In the genomic region with DNA sequence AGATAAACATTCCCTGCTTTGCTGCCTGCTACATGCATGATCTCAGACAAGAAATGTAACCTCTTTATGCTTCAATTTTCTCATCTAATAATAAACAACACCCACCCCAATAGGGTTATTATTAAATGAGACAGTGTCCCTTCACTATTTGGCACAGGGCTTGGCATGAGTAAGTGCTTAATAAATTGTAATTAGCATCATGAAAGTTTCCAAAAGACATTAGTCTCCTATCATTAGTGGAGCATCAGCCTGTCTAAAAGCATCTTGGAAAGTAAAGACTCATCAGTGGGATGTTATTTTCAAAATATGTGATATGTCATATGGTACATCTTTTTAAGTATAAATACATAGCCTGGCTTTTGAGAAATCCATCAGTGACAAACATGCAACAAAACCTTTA, we compare ENCODE assay signal across 25 cellular contexts.
A peak's percentile ranks its signal among the peaks of the same experiment; 100 is the strongest.
DNase-seq lines count a peak whose midpoint lies in the region; FAIRE-seq and TF ChIP-seq lines count a peak whose summit lies in the region.
"Had no signal": no experiment of that assay in that cellular context is flagged by ENCODE, and none has a peak within 500 bp of the region (broad histone marks: within the 10 kb centered on the region; RNA-seq: fewer than 3 reads in every experiment).

No MANE protein-coding gene starts in this region.

- BruUV-seq in endothelial cell of umbilical vein (replicated peaks; lab: Mats Ljungman, UMichigan): no TSS peak

- H3K9me2 ChIP-seq in DOHH2 (replicated peaks; ENCODE audit: control insufficient read depth, low read length) (no peaks in the 10 kb centered on the region), Karpas-422 (replicated peaks; ENCODE audit: insufficient read depth, low read length) (no peaks in the 10 kb centered on the region), SK-N-SH (no peaks in the 10 kb centered on the region)

- peaks cover 29% of the 10 kb centered on the region for H3F3A ChIP-seq in DOHH2 (ENCODE audit: control insufficient read depth, insufficient read depth)
- no peaks in the 10 kb centered on the region for H3F3A ChIP-seq in SK-N-SH (replicated peaks; ENCODE audit: insufficient read depth)

- DNase-seq in Karpas-422 (no peak), SK-N-SH (peak; percentile 12), endothelial cell of umbilical vein (ENCODE audit: low read depth, low spot score) (no peak), NCI-H1092 treated with DMSO at 0.1 percent for 48 hours (lab: John Stamatoyannopoulos, UW) (no peak), uterus (no peak), DMS153 treated with DMSO at 0.1 percent for 48 hours (lab: John Stamatoyannopoulos, UW; ENCODE audit: unreplicated experiment) (no peak)
- DNase-seq: 8988T; ACHN; AML-193; BE2C; CD4-positive, alpha-beta T cell; CD8-positive, alpha-beta memory T cell; DMS 273 treated with DMSO at 0.1 percent for 48 hours; DMS53; DMS79 treated with DMSO at 0.1 percent for 48 hours; GM23248; H7; HCEC 1CT had no signal

- H3K9me3 ChIP-seq in DOHH2 (ENCODE audit: control insufficient read depth, insufficient read depth, low read length) (no peaks in the 10 kb centered on the region), Karpas-422 (ENCODE audit: low read length) (no peaks in the 10 kb centered on the region), SK-N-SH (peaks cover 4% of the 10 kb centered on the region; the same call in 1 of the 2 replicates), endothelial cell of umbilical vein (replicated peaks; ENCODE audit: control insufficient read depth, insufficient read depth, low read length) (no peaks in the 10 kb centered on the region), uterus (no peaks in the 10 kb centered on the region)
- H3K9me3 ChIP-seq: A549, BE2C had no signal

- TF ChIP-seq POLR2A in endothelial cell of umbilical vein (IDR thresholded peaks at IDR 0.05; ENCODE audit: low read depth, low read length): no peak
- no peak for TF ChIP-seq POLR2A in uterus (IDR thresholded peaks at IDR 0.05)

- H3K27ac ChIP-seq in DOHH2 (ENCODE audit: low read depth, low read length): peak overlapping the region; percentile 99
- H3K27ac ChIP-seq in Karpas-422 (ENCODE audit: low read length): peak overlapping the region; percentile 99
- H3K27ac ChIP-seq in SK-N-SH (ENCODE audit: low read depth in 2 of 2, low read length in 1 of 2): no peak overlapping the region; a peak in 1 of 4 replicates
- no peak overlapping the region for H3K27ac ChIP-seq in endothelial cell of umbilical vein (ENCODE audit: insufficient read depth, low read depth, low read length)
- no peak overlapping the region for H3K27ac ChIP-seq in uterus
- H3K27ac ChIP-seq: A549; BLaER1 treated with 17β-estradiol and CSF1 and Interleukin-3, amounts not matched to agents 10 nM and 100 nM; GM23248 had no signal

- H4K20me1 ChIP-seq in DOHH2 (ENCODE audit: control insufficient read depth, insufficient read depth, low read depth, low read length): no peaks in the 10 kb centered on the region
- H4K20me1 ChIP-seq in Karpas-422 (ENCODE audit: insufficient read depth, low read depth, low read length): no peaks in the 10 kb centered on the region
- H4K20me1 ChIP-seq in SK-N-SH (ENCODE audit: insufficient read depth): no peaks in the 10 kb centered on the region
- no peaks in the 10 kb centered on the region for H4K20me1 ChIP-seq in endothelial cell of umbilical vein (replicated peaks; ENCODE audit: control insufficient read depth, extremely low read depth, insufficient read depth, low read length)
- H4K20me1 ChIP-seq: BLaER1 treated with 17β-estradiol and CSF1 and Interleukin-3, amounts not matched to agents 10 nM and 100 nM had no signal

- POLR2A ChIA-PET in SK-N-SH (lab: Yijun Ruan, JAX): no interaction called here
- POLR2A ChIA-PET in endothelial cell of umbilical vein (lab: Charles Lee): no interaction called here

- peaks cover 16% of the 10 kb centered on the region; the same call in 1 of the 2 replicates for H3K36me3 ChIP-seq in DOHH2 (ENCODE audit: control insufficient read depth, low read length)
- H3K36me3 ChIP-seq in Karpas-422 (ENCODE audit: insufficient read depth, low read length): no peaks in the 10 kb centered on the region
- no peaks in the 10 kb centered on the region for H3K36me3 ChIP-seq in SK-N-SH (replicated peaks in 1 of 2; ENCODE audit: control insufficient read depth in 1 of 2, insufficient read depth in 2 of 2, low read length in 1 of 2)
- H3K36me3 ChIP-seq in endothelial cell of umbilical vein (ENCODE audit: control insufficient read depth in 2 of 2, extremely low read depth in 1 of 2, insufficient read depth in 2 of 2, low read length in 2 of 2): no peaks in the 10 kb centered on the region
- H3K36me3 ChIP-seq in uterus: no peaks in the 10 kb centered on the region
- H3K36me3 ChIP-seq: BE2C; BLaER1 treated with 17β-estradiol and CSF1 and Interleukin-3, amounts not matched to agents 10 nM and 100 nM had no signal

- H3K4me2 ChIP-seq in DOHH2 (ENCODE audit: low read length): peak overlapping the region; percentile 49; the same call in 1 of the 2 replicates
- peak overlapping the region; percentile 51 for H3K4me2 ChIP-seq in Karpas-422 (ENCODE audit: low read depth, low read length, poor library complexity, severe bottlenecking)
- no peak overlapping the region for H3K4me2 ChIP-seq in SK-N-SH
- H3K4me2 ChIP-seq in endothelial cell of umbilical vein (ENCODE audit: insufficient read depth, low read length): no peak overlapping the region
- H3K4me2 ChIP-seq: A549 had no signal

- dilution Hi-C loops in endothelial cell of umbilical vein (cut with MboI; ENCODE audit: extremely low pct_ligation_motif_present, low sequenced_read_pairs): no loop called here

- H3K4me3 ChIP-seq in DOHH2 (ENCODE audit: low read length) (no peak overlapping the region), Karpas-422 (ENCODE audit: low read length) (0 out of 2 replicates have a peak overlapping the region, but pooled peaks have one; percentile 20), SK-N-SH (ENCODE audit: low read depth in 2 of 2, low read length in 1 of 2) (no peak overlapping the region), endothelial cell of umbilical vein (replicated peaks in 1 of 3; ENCODE audit: insufficient read depth in 1 of 3, low read depth in 1 of 3, low read length in 3 of 3) (no peak overlapping the region), uterus (no peak overlapping the region)
- H3K4me3 ChIP-seq: A549; BLaER1 treated with 17β-estradiol and CSF1 and Interleukin-3, amounts not matched to agents 10 nM and 100 nM; GM23248 had no signal

- peak; percentile 28 for FAIRE-seq in endothelial cell of umbilical vein (lab: Jason Lieb, UNC)
- FAIRE-seq: A549, D721Med, GM12892, GM19239, H1 had no signal

- H3K79me2 ChIP-seq in DOHH2 (ENCODE audit: control insufficient read depth, low read length) (peaks cover 42% of the 10 kb centered on the region), Karpas-422 (ENCODE audit: low read length) (peaks cover 71% of the 10 kb centered on the region), SK-N-SH (ENCODE audit: insufficient read depth) (no peaks in the 10 kb centered on the region), endothelial cell of umbilical vein (ENCODE audit: control insufficient read depth, insufficient read depth, low read length) (no peaks in the 10 kb centered on the region)

- H3K4me1 ChIP-seq in DOHH2 (ENCODE audit: control insufficient read depth, low read length): peaks cover 93% of the 10 kb centered on the region
- peaks cover 87% of the 10 kb centered on the region for H3K4me1 ChIP-seq in Karpas-422 (ENCODE audit: low read length)
- peaks cover 0 to 4% of the 10 kb centered on the region in 2 experiments; a peak in 3 of 4 replicates for H3K4me1 ChIP-seq in SK-N-SH (ENCODE audit: control insufficient read depth in 1 of 2, insufficient read depth in 2 of 2, low read depth in 1 of 2, low read length in 1 of 2)
- no peaks in the 10 kb centered on the region for H3K4me1 ChIP-seq in endothelial cell of umbilical vein (ENCODE audit: control insufficient read depth, extremely low read depth, insufficient read depth, low read length)
- no peaks in the 10 kb centered on the region for H3K4me1 ChIP-seq in uterus
- H3K4me1 ChIP-seq: A549, BE2C had no signal

- peak in 1 of 2 experiments; percentile 18; a peak in 1 of 4 replicates for TF ChIP-seq EP300 in SK-N-SH (IDR thresholded peaks at IDR 0.05; ENCODE audit: borderline replicate concordance in 1 of 2, low read depth in 1 of 2, low read length in 1 of 2)

- no peaks in the 10 kb centered on the region for H3K9me1 ChIP-seq in endothelial cell of umbilical vein (replicated peaks; ENCODE audit: control insufficient read depth, extremely low read depth, insufficient read depth, low read length)

- TF ChIP-seq CTCF in DOHH2 (IDR thresholded peaks at IDR 0.05; ENCODE audit: low read depth, low read length, poor library complexity, severe bottlenecking): no peak
- no peak for TF ChIP-seq CTCF in SK-N-SH (IDR thresholded peaks at IDR 0.05)
- no peak for TF ChIP-seq CTCF in endothelial cell of umbilical vein (IDR thresholded peaks at IDR 0.05; ENCODE audit: extremely low read depth in 1 of 2, insufficient read depth in 1 of 2, low read depth in 1 of 2, low read length in 2 of 2)
- no peak for TF ChIP-seq CTCF in uterus (IDR thresholded peaks at IDR 0.05)

- CTCF ChIA-PET in SK-N-SH (lab: Yijun Ruan, JAX) (no interaction called here), endothelial cell of umbilical vein (lab: Charles Lee) (no interaction called here)

- no peaks in the 10 kb centered on the region for H3K27me3 ChIP-seq in DOHH2 (ENCODE audit: control insufficient read depth, low read length)
- no peaks in the 10 kb centered on the region for H3K27me3 ChIP-seq in Karpas-422 (ENCODE audit: low read length)
- H3K27me3 ChIP-seq in SK-N-SH (ENCODE audit: insufficient read depth): no peaks in the 10 kb centered on the region
- no peaks in the 10 kb centered on the region for H3K27me3 ChIP-seq in endothelial cell of umbilical vein (ENCODE audit: control insufficient read depth in 2 of 2, insufficient read depth in 2 of 2, low read length in 2 of 2)
- no peaks in the 10 kb centered on the region for H3K27me3 ChIP-seq in uterus
- H3K27me3 ChIP-seq: BE2C; BLaER1 treated with 17β-estradiol and CSF1 and Interleukin-3, amounts not matched to agents 10 nM and 100 nM had no signal

- H2AFZ ChIP-seq in Karpas-422 (ENCODE audit: low read length): no peak overlapping the region
- H2AFZ ChIP-seq in SK-N-SH (ENCODE audit: low read depth): no peak overlapping the region
- H2AFZ ChIP-seq in endothelial cell of umbilical vein (ENCODE audit: low read depth, low read length): no peak overlapping the region
- H2AFZ ChIP-seq: GM23248 had no signal

- H3K9ac ChIP-seq in Karpas-422 (ENCODE audit: low read length) (peak overlapping the region; percentile 27), SK-N-SH (no peak overlapping the region), endothelial cell of umbilical vein (replicated peaks; ENCODE audit: extremely low read depth, insufficient read depth, low read length) (no peak overlapping the region)
- H3K9ac ChIP-seq: BLaER1 treated with 17β-estradiol and CSF1 and Interleukin-3, amounts not matched to agents 10 nM and 100 nM; GM23248 had no signal

- intact Hi-C loops in endothelial cell of umbilical vein (cut with micrococcal nuclease) (no loop called here), uterus (cut with DNase I; ENCODE audit: low total_unique reads) (no loop called here)

- no peak for TF ChIP-seq RAD21 in SK-N-SH (IDR thresholded peaks at IDR 0.05; ENCODE audit: low read length)

TF ChIP-seq in SK-N-SH, 30 proteins besides CTCF, POLR2A, EP300 and RAD21 (continues in another document):
- no peak for TF ChIP-seq FOSL2 (IDR thresholded peaks at IDR 0.05; ENCODE audit: borderline replicate concordance, low read depth)

Comparison
In these comparisons a context has a peak if more than half of its experiments do, and no peak if none do; other contexts are left out.
1. H3K27ac ChIP-seq: peak in DOHH2 (single experiment) and Karpas-422 (single experiment); none in SK-N-SH (0 of 2), endothelial cell of umbilical vein (single experiment) and uterus (0 of 2).
2. H3K4me2 ChIP-seq: peak in DOHH2 (single experiment) and Karpas-422 (single experiment); none in SK-N-SH (single experiment) and endothelial cell of umbilical vein (single experiment).